Comparison of ENCODE assay signal across 11 cellular contexts in the genomic region with DNA sequence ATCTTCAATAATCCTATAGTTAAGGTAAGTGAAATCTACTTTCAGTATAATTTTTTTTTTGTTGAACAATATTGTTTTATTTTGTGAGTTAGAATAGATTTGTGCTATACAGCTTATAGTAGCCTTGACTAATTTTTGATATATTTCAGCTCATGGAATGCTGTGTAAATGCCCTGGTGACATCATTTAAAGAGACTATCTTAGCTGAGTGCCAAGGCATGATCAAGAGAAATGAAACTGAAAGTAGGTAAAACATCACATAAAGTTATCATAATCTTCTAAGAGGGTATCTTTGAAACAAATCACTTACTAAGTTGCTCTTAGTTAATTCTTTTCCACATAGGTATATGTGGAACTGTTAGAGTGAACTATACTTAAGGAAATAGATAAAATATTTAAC. TPM values are rescaled to one million over a fixed set of nuclear protein-coding genes. Genes with fewer than 3 reads are reported as not detected.
A peak's percentile ranks its signal among the peaks of the same experiment; 100 is the strongest.
DNase-seq lines count a peak whose midpoint lies in the region; ATAC-seq and TF ChIP-seq lines count a peak whose summit lies in the region.
"Had no signal": no experiment of that assay in that cellular context is flagged by ENCODE, and none has a peak within 500 bp of the region (broad histone marks: within the 10 kb centered on the region; RNA-seq: fewer than 3 reads in every experiment).

No MANE protein-coding gene starts in this region.

- no peak overlapping the region for H2BK15ac ChIP-seq in neuronal stem cell (ENCODE audit: low read length)

- peaks cover 19% of the 10 kb centered on the region for H3K36me3 Mint-ChIP-seq in activated CD4-positive, alpha-beta T cell treated with anti-CD3 and anti-CD28 coated beads for 36 hours (ENCODE audit: low read depth)

- H3K79me2 ChIP-seq in osteoblast (ENCODE audit: insufficient read depth, low read length), result peaks cover 7% of the 10 kb centered on the region

- no peak overlapping the region for H3K14ac ChIP-seq in neuronal stem cell (ENCODE audit: low read length)

- H3K4me3 ChIP-seq in osteoblast (ENCODE audit: insufficient read depth, low read length) (peak overlapping the region; percentile 9), neuronal stem cell (ENCODE audit: low read length in 2 of 2) (no peak overlapping the region)
- H3K4me3 ChIP-seq: BLaER1, esophagus squamous epithelium had no signal

- no peaks in the 10 kb centered on the region for H4K20me1 ChIP-seq in osteoblast (ENCODE audit: insufficient read depth, low read length)

- H3K4me3 Mint-ChIP-seq in activated CD4-positive, alpha-beta T cell treated with anti-CD3 and anti-CD28 coated beads for 36 hours, result no peak overlapping the region

- H2BK120ac ChIP-seq in neuronal stem cell (ENCODE audit: low read depth, low read length), result no peak overlapping the region

- no peak for DNase-seq in activated CD4-positive, alpha-beta T cell treated with anti-CD3 and anti-CD28 coated beads for 36 hours
- no peak for DNase-seq in activated CD4-positive, alpha-beta T cell treated with anti-CD3 and anti-CD28 coated beads, Interleukin-2, amount 50 U/mL, for 48 hours
- DNase-seq in astrocyte of the hippocampus (ENCODE audit: low read depth, low spot score) (peak; percentile 51), osteoblast (ENCODE audit: insufficient read length, low spot score, missing footprints) (no peak), neuronal stem cell (ENCODE audit: low spot score) (no peak), hippocampal formation (lab: John Stamatoyannopoulos, UW) (no peak), SHP77 (lab: John Stamatoyannopoulos, UW) (no peak)
- DNase-seq: esophagus squamous epithelium; stimulated activated CD4-positive, alpha-beta T cell treated with anti-CD3 and anti-CD28 coated beads, Interleukin-2, amount 100 ng/mL, for 24 hours had no signal

- H3K23ac ChIP-seq in neuronal stem cell (ENCODE audit: low read depth, low read length, poor library complexity), result no peak overlapping the region

- H3K9me3 ChIP-seq in osteoblast (ENCODE audit: low read depth, low read length) (no peaks in the 10 kb centered on the region), neuronal stem cell (replicated peaks in 1 of 2; ENCODE audit: control insufficient read depth in 2 of 2, insufficient read depth in 1 of 2, low read depth in 1 of 2, low read length in 2 of 2) (no peaks in the 10 kb centered on the region)
- H3K9me3 ChIP-seq: BLaER1, esophagus squamous epithelium had no signal

- H3K9me3 Mint-ChIP-seq in activated CD4-positive, alpha-beta T cell treated with anti-CD3 and anti-CD28 coated beads for 36 hours (ENCODE audit: low read depth), result no peaks in the 10 kb centered on the region

- H3K27ac Mint-ChIP-seq in activated CD4-positive, alpha-beta T cell treated with anti-CD3 and anti-CD28 coated beads for 36 hours, result no peak overlapping the region

- H3K27ac ChIP-seq in osteoblast (ENCODE audit: low read depth, low read length), result peak overlapping the region; percentile 57
- H3K27ac ChIP-seq in neuronal stem cell (replicated peaks; ENCODE audit: low read length), result no peak overlapping the region
- H3K27ac ChIP-seq: BLaER1, esophagus squamous epithelium had no signal

- H3K36me3 ChIP-seq in osteoblast (ENCODE audit: insufficient read depth, low read length) (peaks cover 16% of the 10 kb centered on the region), neuronal stem cell (replicated peaks in 1 of 2; ENCODE audit: control insufficient read depth in 2 of 2, insufficient read depth in 2 of 2, low read length in 2 of 2) (peaks cover 8 to 83% of the 10 kb centered on the region in 2 donors)

- intact Hi-C loops in activated CD4-positive, alpha-beta T cell treated with anti-CD3 and anti-CD28 coated beads for 36 hours (cut with DNase I, micrococcal nuclease), result loop anchor here in 1 of 2 experiments (2.0 to 10.0 kb wide), 2 partner anchors 61 to 105 kb away; a partner anchor contains a TSS

- H3K27me3 ChIP-seq in osteoblast (ENCODE audit: insufficient read depth, low read length), result no peaks in the 10 kb centered on the region
- H3K27me3 ChIP-seq in neuronal stem cell (ENCODE audit: control insufficient read depth in 3 of 3, insufficient read depth in 3 of 3, low read depth in 1 of 3, low read length in 3 of 3), result no peaks in the 10 kb centered on the region
- H3K27me3 ChIP-seq: BLaER1, esophagus squamous epithelium had no signal

- no peak overlapping the region for H2AK5ac ChIP-seq in neuronal stem cell (ENCODE audit: low read depth, low read length)

- no peak overlapping the region for H3K4ac ChIP-seq in neuronal stem cell (ENCODE audit: low read length)

- no peak overlapping the region for H3K9ac ChIP-seq in neuronal stem cell (ENCODE audit: low read depth, low read length, poor library complexity)
- H3K9ac ChIP-seq: BLaER1 had no signal

- H4K91ac ChIP-seq in neuronal stem cell (ENCODE audit: low read depth, low read length, poor library complexity), result no peak overlapping the region

- peaks cover 18% of the 10 kb centered on the region for H3K4me1 Mint-ChIP-seq in activated CD4-positive, alpha-beta T cell treated with anti-CD3 and anti-CD28 coated beads for 36 hours

- TF ChIP-seq CTCF in osteoblast (IDR thresholded peaks at IDR 0.05; ENCODE audit: extremely low read depth, low read depth, low read length), result no peak

- CTCF ChIA-PET in activated CD4-positive, alpha-beta T cell treated with anti-CD3 and anti-CD28 coated beads for 36 hours (lab: Charles Lee), result interaction anchor here (1.3 to 1.4 kb wide), 2 partner anchors 9 to 61 kb away, joined by 3 to 4 read pairs; a partner anchor contains a TSS

- H2BK12ac ChIP-seq in neuronal stem cell (ENCODE audit: low read length), result no peak overlapping the region

- H2AFZ ChIP-seq in osteoblast (ENCODE audit: low read length) (no peak overlapping the region), neuronal stem cell (ENCODE audit: low read length) (no peak overlapping the region)

- no peak overlapping the region for H2BK5ac ChIP-seq in neuronal stem cell (ENCODE audit: low read length)

- no peaks in the 10 kb centered on the region for H3K79me1 ChIP-seq in neuronal stem cell (ENCODE audit: low read depth, low read length)

- POLR2A ChIA-PET in activated CD4-positive, alpha-beta T cell treated with anti-CD3 and anti-CD28 coated beads for 36 hours (lab: Charles Lee), result interaction anchor here (0.6 kb wide), 1 partner anchor 1904 kb away, joined by 8 read pairs; no protein-coding TSS in a partner anchor

- H3K4me2 ChIP-seq in osteoblast (ENCODE audit: insufficient read depth, low read length) (peak overlapping the region; percentile 63), neuronal stem cell (ENCODE audit: insufficient read depth, low read length, poor library complexity, severe bottlenecking) (no peak overlapping the region)
- H3K4me2 ChIP-seq: BLaER1 had no signal

- no peak overlapping the region for H3K18ac ChIP-seq in neuronal stem cell (ENCODE audit: low read length)

- no peaks in the 10 kb centered on the region for H3K4me1 ChIP-seq in osteoblast (ENCODE audit: insufficient read depth, low read length)
- no peaks in the 10 kb centered on the region for H3K4me1 ChIP-seq in neuronal stem cell (ENCODE audit: control insufficient read depth in 2 of 2, insufficient read depth in 1 of 2, low read depth in 1 of 2, low read length in 2 of 2)
- H3K4me1 ChIP-seq: BLaER1, esophagus squamous epithelium had no signal

- H4K8ac ChIP-seq in neuronal stem cell (ENCODE audit: low read depth, low read length), result no peak overlapping the region

- ATAC-seq in activated CD4-positive, alpha-beta T cell treated with anti-CD3 and anti-CD28 coated beads for 36 hours, result peak; percentile 90
- ATAC-seq in HG02981 (IDR thresholded peaks at IDR 0.05; ENCODE audit: unreplicated experiment), result peak; percentile 76

- H3K27me3 Mint-ChIP-seq in activated CD4-positive, alpha-beta T cell treated with anti-CD3 and anti-CD28 coated beads for 36 hours, result no peaks in the 10 kb centered on the region

RNA-seq across cellular contexts. Expression of a gene that starts 51.4 kb away (rescaled TPM):
- 10 to 100 TPM; 59.0 to 67.0 TPM for total RNA-seq in activated CD4-positive, alpha-beta T cell treated with anti-CD3 and anti-CD28 coated beads for 36 hours
- total RNA-seq in osteoblast, result 96.6 and 105 TPM in 2 replicates
- polyA plus RNA-seq in neuronal stem cell (2013, experiment 1 of 2), result 24.3 TPM
- 23.5 TPM for polyA plus RNA-seq in neuronal stem cell (2013, experiment 2 of 2)
